ENCODE assay signal across 22 cellular contexts in genomic region chr1:11951901-11952300, GRCh38. TPM values are rescaled to one million over a fixed set of nuclear protein-coding genes. Genes with fewer than 3 reads are reported as not detected.
DNase-seq lines count a peak whose midpoint lies in the region; ATAC-seq and TF ChIP-seq lines count a peak whose summit lies in the region.
"Had no signal": no experiment of that assay in that cellular context is flagged by ENCODE, and none has a peak within 500 bp of the region (broad histone marks: within the 10 kb centered on the region; RNA-seq: fewer than 3 reads in every experiment).

No MANE protein-coding gene starts in this region.

- H3K4me1 Mint-ChIP-seq in MCF 10A (ENCODE audit: insufficient read depth, unreplicated experiment), result no peaks in the 10 kb centered on the region

- H3K9ac ChIP-seq in skeletal muscle satellite cell (ENCODE audit: low read depth, low read length), result peak overlapping the region; percentile 54
- H3K9ac ChIP-seq: KMS-11 had no signal

- H3K36me3 Mint-ChIP-seq in MCF 10A (ENCODE audit: insufficient read depth, unreplicated experiment), result peaks cover 20% of the 10 kb centered on the region

- no peak overlapping the region for H3K27ac Mint-ChIP-seq in MCF 10A (ENCODE audit: low read depth, unreplicated experiment)

- POLR2A ChIA-PET in HEK293 (lab: Yijun Ruan, JAX) (no interaction called here), MCF 10A (lab: Yijun Ruan, JAX) (no interaction called here)

- H3K4me2 ChIP-seq in skeletal muscle satellite cell (ENCODE audit: low read length), result no peak overlapping the region
- H3K4me2 ChIP-seq: KMS-11 had no signal

- no peak overlapping the region for H3K4me3 ChIP-seq in HEK293 (ENCODE audit: low read depth, low read length)
- no peak overlapping the region for H3K4me3 ChIP-seq in skeletal muscle satellite cell (ENCODE audit: low read length)
- H3K4me3 ChIP-seq: SJCRH30 had no signal

- peaks cover 6 to 77% of the 10 kb centered on the region in 2 experiments; a peak in 2 of 3 replicates for H3K36me3 ChIP-seq in HEK293 (ENCODE audit: control insufficient read depth in 2 of 2, insufficient read depth in 1 of 2, low read length in 2 of 2)
- peaks cover 67% of the 10 kb centered on the region for H3K36me3 ChIP-seq in skeletal muscle satellite cell (ENCODE audit: insufficient read depth, low read length)

- ATAC-seq in SK-N-SH treated with all-trans-retinoic acid at 6 μM for 48 hours (peak; percentile 43; the same call in 2 of the 3 replicates), GM21390 (IDR thresholded peaks at IDR 0.05; ENCODE audit: unreplicated experiment) (no peak)
- ATAC-seq: HepG2 had no signal

- no peaks in the 10 kb centered on the region for H3K27me3 Mint-ChIP-seq in MCF 10A (ENCODE audit: insufficient read depth, unreplicated experiment)

- BruUV-seq in MCF 10A (replicated peaks; lab: Mats Ljungman, UMichigan), result no TSS peak

- no peaks in the 10 kb centered on the region for H3K9me3 Mint-ChIP-seq in MCF 10A (ENCODE audit: unreplicated experiment)

- H3K4me3 Mint-ChIP-seq in MCF 10A (ENCODE audit: unreplicated experiment), result no peak overlapping the region

- H3K27me3 ChIP-seq in skeletal muscle satellite cell (ENCODE audit: control insufficient read depth, insufficient read depth, low read length), result no peaks in the 10 kb centered on the region
- H3K27me3 ChIP-seq: SJCRH30 had no signal

- intact Hi-C loops in MCF 10A (cut with micrococcal nuclease), result no loop called here

- TF ChIP-seq CTCF in HEK293 (tag by site-specific recombination; IDR thresholded peaks at IDR 0.05) (no peak), MCF 10A (IDR thresholded peaks at IDR 0.05; ENCODE audit: unreplicated experiment) (no peak)

- no peaks in the 10 kb centered on the region for H3K9me3 ChIP-seq in HEK293 (ENCODE audit: control insufficient read depth, insufficient read depth, low read depth, low read length)
- H3K9me3 ChIP-seq in skeletal muscle satellite cell (replicated peaks; ENCODE audit: low read length), result no peaks in the 10 kb centered on the region
- H3K9me3 ChIP-seq: SJCRH30 had no signal

- DNase-seq in myocyte (ENCODE audit: low read depth), result peak; percentile 59
- no peak for DNase-seq in MCF 10A (ENCODE audit: unreplicated experiment)
- DNase-seq in NCI-H345 (lab: John Stamatoyannopoulos, UW), result no peak
- DNase-seq in HuH-7 (ENCODE audit: low spot score), result no peak
- DNase-seq: ACHN, AML-193, COR-L47, EL, H7, NCI-H1048, NCI-H146, NCI-H2107, NCI-H226, NCI-H748 treated with DMSO at 0.1 percent for 48 hours, RPMI8226, SJCRH30 had no signal

- CTCF ChIA-PET in HEK293 (lab: Yijun Ruan, JAX), result interaction anchor here (0.7 kb wide), 1 partner anchor 22 kb away, joined by 3 read pairs; no protein-coding TSS in a partner anchor
- CTCF ChIA-PET in MCF 10A (lab: Yijun Ruan, JAX), result no interaction called here

- H3K4me1 ChIP-seq in HEK293 (ENCODE audit: control insufficient read depth, insufficient read depth, low read length), result no peaks in the 10 kb centered on the region
- H3K4me1 ChIP-seq in skeletal muscle satellite cell (ENCODE audit: control insufficient read depth, insufficient read depth, low read length), result peaks cover 13% of the 10 kb centered on the region
- H3K4me1 ChIP-seq: SJCRH30 had no signal

- no peak overlapping the region for H3K27ac ChIP-seq in HEK293 (ENCODE audit: extremely low read depth, low read depth, low read length)
- H3K27ac ChIP-seq: KMS-11, SJCRH30 had no signal

TF ChIP-seq in HEK293, 187 proteins besides CTCF, POLR2A, EP300 and RAD21:
- no peak for TF ChIP-seq ZBTB7A (tag by site-specific recombination; IDR thresholded peaks at IDR 0.05; ENCODE audit: low read depth)
- TF ChIP-seq, protein P1, sequence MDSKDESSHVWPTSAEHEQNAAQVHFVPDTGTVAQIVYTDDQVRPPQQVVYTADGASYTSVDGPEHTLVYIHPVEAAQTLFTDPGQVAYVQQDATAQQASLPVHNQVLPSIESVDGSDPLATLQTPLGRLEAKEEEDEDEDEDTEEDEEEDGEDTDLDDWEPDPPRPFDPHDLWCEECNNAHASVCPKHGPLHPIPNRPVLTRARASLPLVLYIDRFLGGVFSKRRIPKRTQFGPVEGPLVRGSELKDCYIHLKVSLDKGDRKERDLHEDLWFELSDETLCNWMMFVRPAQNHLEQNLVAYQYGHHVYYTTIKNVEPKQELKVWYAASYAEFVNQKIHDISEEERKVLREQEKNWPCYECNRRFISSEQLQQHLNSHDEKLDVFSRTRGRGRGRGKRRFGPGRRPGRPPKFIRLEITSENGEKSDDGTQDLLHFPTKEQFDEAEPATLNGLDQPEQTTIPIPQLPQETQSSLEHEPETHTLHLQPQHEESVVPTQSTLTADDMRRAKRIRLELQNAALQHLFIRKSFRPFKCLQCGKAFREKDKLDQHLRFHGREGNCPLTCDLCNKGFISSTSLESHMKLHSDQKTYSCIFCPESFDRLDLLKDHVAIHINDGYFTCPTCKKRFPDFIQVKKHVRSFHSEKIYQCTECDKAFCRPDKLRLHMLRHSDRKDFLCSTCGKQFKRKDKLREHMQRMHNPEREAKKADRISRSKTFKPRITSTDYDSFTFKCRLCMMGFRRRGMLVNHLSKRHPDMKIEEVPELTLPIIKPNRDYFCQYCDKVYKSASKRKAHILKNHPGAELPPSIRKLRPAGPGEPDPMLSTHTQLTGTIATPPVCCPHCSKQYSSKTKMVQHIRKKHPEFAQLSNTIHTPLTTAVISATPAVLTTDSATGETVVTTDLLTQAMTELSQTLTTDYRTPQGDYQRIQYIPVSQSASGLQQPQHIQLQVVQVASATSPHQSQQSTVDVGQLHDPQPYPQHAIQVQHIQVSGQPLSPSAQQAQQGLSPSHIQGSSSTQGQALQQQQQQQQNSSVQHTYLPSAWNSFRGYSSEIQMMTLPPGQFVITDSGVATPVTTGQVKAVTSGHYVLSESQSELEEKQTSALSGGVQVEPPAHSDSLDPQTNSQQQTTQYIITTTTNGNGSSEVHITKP (tag by site-specific recombination; IDR thresholded peaks at IDR 0.05), result peak; percentile 34; the same call in 1 of the 2 replicates

TF ChIP-seq in SK-N-SH treated with all-trans-retinoic acid at 6 μM for 48 hours, 23 proteins besides CTCF, POLR2A, EP300 and RAD21:
- TF ChIP-seq, protein P2, sequence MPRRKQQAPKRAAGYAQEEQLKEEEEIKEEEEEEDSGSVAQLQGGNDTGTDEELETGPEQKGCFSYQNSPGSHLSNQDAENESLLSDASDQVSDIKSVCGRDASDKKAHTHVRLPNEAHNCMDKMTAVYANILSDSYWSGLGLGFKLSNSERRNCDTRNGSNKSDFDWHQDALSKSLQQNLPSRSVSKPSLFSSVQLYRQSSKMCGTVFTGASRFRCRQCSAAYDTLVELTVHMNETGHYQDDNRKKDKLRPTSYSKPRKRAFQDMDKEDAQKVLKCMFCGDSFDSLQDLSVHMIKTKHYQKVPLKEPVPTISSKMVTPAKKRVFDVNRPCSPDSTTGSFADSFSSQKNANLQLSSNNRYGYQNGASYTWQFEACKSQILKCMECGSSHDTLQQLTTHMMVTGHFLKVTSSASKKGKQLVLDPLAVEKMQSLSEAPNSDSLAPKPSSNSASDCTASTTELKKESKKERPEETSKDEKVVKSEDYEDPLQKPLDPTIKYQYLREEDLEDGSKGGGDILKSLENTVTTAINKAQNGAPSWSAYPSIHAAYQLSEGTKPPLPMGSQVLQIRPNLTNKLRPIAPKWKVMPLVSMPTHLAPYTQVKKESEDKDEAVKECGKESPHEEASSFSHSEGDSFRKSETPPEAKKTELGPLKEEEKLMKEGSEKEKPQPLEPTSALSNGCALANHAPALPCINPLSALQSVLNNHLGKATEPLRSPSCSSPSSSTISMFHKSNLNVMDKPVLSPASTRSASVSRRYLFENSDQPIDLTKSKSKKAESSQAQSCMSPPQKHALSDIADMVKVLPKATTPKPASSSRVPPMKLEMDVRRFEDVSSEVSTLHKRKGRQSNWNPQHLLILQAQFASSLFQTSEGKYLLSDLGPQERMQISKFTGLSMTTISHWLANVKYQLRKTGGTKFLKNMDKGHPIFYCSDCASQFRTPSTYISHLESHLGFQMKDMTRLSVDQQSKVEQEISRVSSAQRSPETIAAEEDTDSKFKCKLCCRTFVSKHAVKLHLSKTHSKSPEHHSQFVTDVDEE (CRISPR knock-in tag; IDR thresholded peaks at IDR 0.05), result no peak
- TF ChIP-seq TCF4 (CRISPR knock-in tag; IDR thresholded peaks at IDR 0.05; ENCODE audit: borderline replicate concordance) (peak; percentile 75; the same call in 1 of the 2 replicates), ZFP30 (CRISPR knock-in tag; IDR thresholded peaks at IDR 0.05) (no peak), ZNF8 (CRISPR knock-in tag; IDR thresholded peaks at IDR 0.05) (no peak), PPARA (CRISPR knock-in tag; IDR thresholded peaks at IDR 0.05; ENCODE audit: borderline replicate concordance) (no peak)

RNA-seq across cellular contexts. Expression of gene PLOD1, which starts 17.4 kb away (rescaled TPM):
- total RNA-seq in myocyte, result 144 and 152 TPM in 2 replicates
- polyA plus RNA-seq in myocyte (2012), result 299 TPM
- total RNA-seq in skeletal muscle satellite cell (2012; rRNA removed), result 267 and 303 TPM in 2 replicates
- total RNA-seq in MCF 10A (2022), result 47.2 and 48.2 TPM in 2 replicates

RNA-seq across cellular contexts. Expression of gene KIAA2013, which starts 25.7 kb away (rescaled TPM):
- total RNA-seq in myocyte, result 102 and 105 TPM in 2 replicates
- 59.3 TPM for polyA plus RNA-seq in myocyte (2012)
- 68.4 and 73.2 TPM in 2 replicates for total RNA-seq in skeletal muscle satellite cell (2012; rRNA removed)
- 20.4 and 24.3 TPM in 2 replicates for total RNA-seq in MCF 10A (2022)

RNA-seq across cellular contexts. Expression of gene MFN2, which starts 28.3 kb away (rescaled TPM):
- 76.1 and 80.5 TPM in 2 replicates for total RNA-seq in myocyte
- 77.3 TPM for polyA plus RNA-seq in myocyte (2012)
- total RNA-seq in skeletal muscle satellite cell (2012; rRNA removed), result 57.0 and 68.2 TPM in 2 replicates
- total RNA-seq in MCF 10A (2022), result 95.6 and 105 TPM in 2 replicates
